In genomic region chrX:53659039-53659438, GRCh38 we compare ENCODE assay signal across 22 cellular contexts. TPM values are rescaled to one million over a fixed set of nuclear protein-coding genes. Genes with fewer than 3 reads are reported as not detected.
DNase-seq lines count a peak whose midpoint lies in the region; ATAC-seq and TF ChIP-seq lines count a peak whose summit lies in the region.
"Had no signal": no experiment of that assay in that cellular context is flagged by ENCODE, and none has a peak within 500 bp of the region (broad histone marks: within the 10 kb centered on the region; RNA-seq: fewer than 3 reads in every experiment).

No MANE protein-coding gene starts in this region.

- 84 to 94% (median 86%) methylated on average over 1 of the region's 1 CpG for WGBS in stomach, 5 donors

- DNase-seq in activated T-cell treated with anti-CD3 and anti-CD28 coated beads, Interleukin-2, amount 50 U/mL, for 24 hours = no peak
- DNase-seq in activated T-cell treated with anti-CD3 and anti-CD28 coated beads, Interleukin-2, amount 50 U/mL, for 1 hour = no peak
- no peak for DNase-seq in CD4-positive, alpha-beta T cell
- no peak for DNase-seq in WTC11 (ENCODE audit: low spot score)
- no peak for DNase-seq in left lobe of liver (ENCODE audit: low spot score)
- DNase-seq in stomach = no peak
- DNase-seq in upper lobe of right lung = no peak
- DNase-seq in Right ventricle myocardium superior = no peak
- DNase-seq: COR-L47, DND-41, KG1, NCI-H1092, NCI-H1436, NCI-H1930, NCI-H2227 treated with DMSO at 0.1 percent for 48 hours, NCI-H510A, PC-9, RPMI8226, SHP77 treated with DMSO at 0.1 percent for 48 hours had no signal

- no peak for ATAC-seq in CD4-positive, alpha-beta T cell (ENCODE audit: poor library complexity)
- ATAC-seq in WTC11 (no peak), left lobe of liver (peak; percentile 25), upper lobe of right lung (no peak), Right ventricle myocardium superior (ENCODE audit: poor library complexity) (no peak)
- ATAC-seq: GM23338 had no signal

- no peak overlapping the region for H3K27ac ChIP-seq in CD4-positive, alpha-beta T cell (ENCODE audit: low read depth, low read length)
- H3K27ac ChIP-seq in stomach (no peak overlapping the region), upper lobe of right lung (no peak overlapping the region)
- H3K27ac ChIP-seq: C4-2B, PC-9 had no signal

- H3K36me3 ChIP-seq in stomach (peaks cover 0 to 9% (median 0%) of the 10 kb centered on the region in 4 donors), upper lobe of right lung (no peaks in the 10 kb centered on the region)

- peaks cover 0 to 14% (median 6%) of the 10 kb centered on the region in 4 donors for H3K4me1 ChIP-seq in stomach
- no peaks in the 10 kb centered on the region for H3K4me1 ChIP-seq in upper lobe of right lung

- H3K4me1 Mint-ChIP-seq in activated T-cell treated with anti-CD3 and anti-CD28 coated beads, Interleukin-2, amount 50 U/mL, for 24 hours (ENCODE audit: low read depth) = peaks cover 62% of the 10 kb centered on the region
- H3K4me1 Mint-ChIP-seq in CD4-positive, alpha-beta T cell (ENCODE audit: low read depth) = peaks cover 55% of the 10 kb centered on the region
- H3K4me1 Mint-ChIP-seq in WTC11 = no peaks in the 10 kb centered on the region
- H3K4me1 Mint-ChIP-seq: GM23338 had no signal

- H3K36me3 Mint-ChIP-seq in activated T-cell treated with anti-CD3 and anti-CD28 coated beads, Interleukin-2, amount 50 U/mL, for 24 hours (ENCODE audit: low read depth) = peaks cover 92% of the 10 kb centered on the region
- peaks cover 57% of the 10 kb centered on the region for H3K36me3 Mint-ChIP-seq in CD4-positive, alpha-beta T cell (ENCODE audit: low read depth)
- peaks cover 30% of the 10 kb centered on the region for H3K36me3 Mint-ChIP-seq in WTC11

- TF ChIP-seq CTCF in CD4-positive, alpha-beta T cell (IDR thresholded peaks at IDR 0.05) = no peak
- TF ChIP-seq CTCF in WTC11 (IDR thresholded peaks at IDR 0.05) (no peak), stomach (IDR thresholded peaks at IDR 0.05) (no peak), upper lobe of right lung (IDR thresholded peaks at IDR 0.05) (no peak)

- TF ChIP-seq POLR2A in stomach (IDR thresholded peaks at IDR 0.05) = no peak

- CTCF ChIA-PET in CD4-positive, alpha-beta T cell (lab: Charles Lee) = no interaction called here
- CTCF ChIA-PET in WTC11 (lab: Charles Lee) = no interaction called here

- no peaks in the 10 kb centered on the region for H3K9me3 Mint-ChIP-seq in activated T-cell treated with anti-CD3 and anti-CD28 coated beads, Interleukin-2, amount 50 U/mL, for 24 hours
- H3K9me3 Mint-ChIP-seq in CD4-positive, alpha-beta T cell = no peaks in the 10 kb centered on the region
- H3K9me3 Mint-ChIP-seq in WTC11 = no peaks in the 10 kb centered on the region
- H3K9me3 Mint-ChIP-seq: GM23338 had no signal

- H3K27me3 Mint-ChIP-seq in activated T-cell treated with anti-CD3 and anti-CD28 coated beads, Interleukin-2, amount 50 U/mL, for 24 hours = peaks cover 34% of the 10 kb centered on the region
- H3K27me3 Mint-ChIP-seq in CD4-positive, alpha-beta T cell = no peaks in the 10 kb centered on the region
- no peaks in the 10 kb centered on the region for H3K27me3 Mint-ChIP-seq in WTC11 (ENCODE audit: low read depth)

- no peak for TF ChIP-seq EP300 in stomach (IDR thresholded peaks at IDR 0.05)

- H3K9me3 ChIP-seq in CD4-positive, alpha-beta T cell (ENCODE audit: control insufficient read depth, low read length) = no peaks in the 10 kb centered on the region
- H3K9me3 ChIP-seq in stomach = no peaks in the 10 kb centered on the region
- H3K9me3 ChIP-seq in upper lobe of right lung = no peaks in the 10 kb centered on the region
- H3K9me3 ChIP-seq: HAP-1 had no signal

- H3K4me3 ChIP-seq in stomach = no peak overlapping the region
- no peak overlapping the region for H3K4me3 ChIP-seq in upper lobe of right lung
- H3K4me3 ChIP-seq: GM23338, HAP-1, PC-9 had no signal

- peak overlapping the region; percentile 23 for H3K27ac Mint-ChIP-seq in activated T-cell treated with anti-CD3 and anti-CD28 coated beads, Interleukin-2, amount 50 U/mL, for 24 hours
- H3K27ac Mint-ChIP-seq in CD4-positive, alpha-beta T cell = no peak overlapping the region
- peak overlapping the region; percentile 5; the same call in 1 of the 2 replicates for H3K27ac Mint-ChIP-seq in WTC11

- no peaks in the 10 kb centered on the region for H3K27me3 ChIP-seq in CD4-positive, alpha-beta T cell (ENCODE audit: control insufficient read depth, insufficient read depth, low read length)
- H3K27me3 ChIP-seq in stomach (no peaks in the 10 kb centered on the region), upper lobe of right lung (no peaks in the 10 kb centered on the region)

- POLR2A ChIA-PET in CD4-positive, alpha-beta T cell (lab: Charles Lee) = no interaction called here
- POLR2A ChIA-PET in WTC11 (lab: Charles Lee) = no interaction called here

- intact Hi-C loops in CD4-positive, alpha-beta T cell (cut with DNase I, micrococcal nuclease) = no loop called here
- intact Hi-C loops in stomach (cut with DNase I; ENCODE audit: low total_unique reads) = no loop called here
- intact Hi-C loops in upper lobe of right lung (cut with DNase I) = no loop called here
- intact Hi-C loops in Right ventricle myocardium superior (cut with DNase I) = no loop called here

- H3K4me3 Mint-ChIP-seq in activated T-cell treated with anti-CD3 and anti-CD28 coated beads, Interleukin-2, amount 50 U/mL, for 24 hours = no peak overlapping the region
- peak overlapping the region; percentile 15 for H3K4me3 Mint-ChIP-seq in CD4-positive, alpha-beta T cell
- no peak overlapping the region for H3K4me3 Mint-ChIP-seq in WTC11
- H3K4me3 Mint-ChIP-seq: GM23338 had no signal

TF ChIP-seq in WTC11, 78 proteins besides CTCF, POLR2A, EP300 and RAD21 (continues in another document):
- no peak for TF ChIP-seq ERG (CRISPR knock-in tag; IDR thresholded peaks at IDR 0.05)
- no peak for TF ChIP-seq SOX15 (CRISPR knock-in tag; IDR thresholded peaks at IDR 0.05)
- no peak for TF ChIP-seq EMX1 (CRISPR knock-in tag; IDR thresholded peaks at IDR 0.05)
- no peak for TF ChIP-seq ARID4B (CRISPR knock-in tag; IDR thresholded peaks at IDR 0.05; ENCODE audit: borderline replicate concordance)
- TF ChIP-seq ESRRA (CRISPR knock-in tag; IDR thresholded peaks at IDR 0.05; ENCODE audit: borderline replicate concordance) = no peak
- TF ChIP-seq SMAD4 (CRISPR knock-in tag; IDR thresholded peaks at IDR 0.05) = no peak
- no peak for TF ChIP-seq OVOL2 (CRISPR knock-in tag; IDR thresholded peaks at IDR 0.05; ENCODE audit: borderline replicate concordance)

RNA-seq across cellular contexts. Expression of gene HUWE1, which starts 27.5 kb away (rescaled TPM):
- 100 to 1,000 TPM; 127 TPM for total RNA-seq in CD4-positive, alpha-beta T cell
- 265 to 277 TPM (median 269 TPM) in 3 replicates for total RNA-seq in WTC11 (2021)
- 86.9 TPM for total RNA-seq in left lobe of liver
- total RNA-seq in stomach = 100 to 1,000 TPM in 4 of 5 donors, 10 to 100 TPM in 1; 74.1 to 124 (median 101) TPM
- polyA plus RNA-seq in stomach = 10 to 100 TPM; 16.2 to 27.3 (median 21.4) TPM
- total RNA-seq in upper lobe of right lung = 151 TPM
- 111 TPM for total RNA-seq in Right ventricle myocardium superior
